Comparison of ENCODE assay signal across 20 cellular contexts in genomic region chr17:66299721-66300120, GRCh38. TPM values are rescaled to one million over a fixed set of nuclear protein-coding genes. Genes with fewer than 3 reads are reported as not detected.
DNase-seq lines count a peak whose midpoint lies in the region; ATAC-seq, FAIRE-seq and TF ChIP-seq lines count a peak whose summit lies in the region.
"Had no signal": no experiment of that assay in that cellular context is flagged by ENCODE, and none has a peak within 500 bp of the region (broad histone marks: within the 10 kb centered on the region; RNA-seq: fewer than 3 reads in every experiment).

No MANE protein-coding gene starts in this region.

- H4K20me1 ChIP-seq in IMR-90 (ENCODE audit: insufficient read depth, low read length) (peaks cover 2% of the 10 kb centered on the region; the same call in 1 of the 2 replicates), K562 (replicated peaks; ENCODE audit: control insufficient read depth, insufficient read depth, low read length) (no peaks in the 10 kb centered on the region), PC-9 (ENCODE audit: insufficient read depth) (no peaks in the 10 kb centered on the region)

- H3K23ac ChIP-seq in IMR-90 (ENCODE audit: low read depth, low read length): no peak overlapping the region

- no peak overlapping the region for H4K8ac ChIP-seq in IMR-90 (ENCODE audit: low read depth in 2 of 2, low read length in 2 of 2)

- H2BK5ac ChIP-seq in IMR-90 (ENCODE audit: low read depth, low read length, poor library complexity, severe bottlenecking): no peak overlapping the region

- no peak for TF ChIP-seq RAD21 in IMR-90 (IDR thresholded peaks at IDR 0.05; ENCODE audit: low read length)
- TF ChIP-seq RAD21 in K562 (CRISPR knock-in tag; conservative IDR thresholded peaks at IDR 0.05 in 1 of 2, IDR thresholded peaks at IDR 0.05 in 1 of 2): no peak

- H3K27me3 ChIP-seq in IMR-90 (ENCODE audit: control insufficient read depth, insufficient read depth, low read length) (no peaks in the 10 kb centered on the region), K562 (ENCODE audit: control insufficient read depth in 2 of 2, insufficient read depth in 2 of 2, low read length in 2 of 2) (no peaks in the 10 kb centered on the region), PC-9 (ENCODE audit: insufficient read depth, low read depth) (no peaks in the 10 kb centered on the region)

- no peak overlapping the region for H4K5ac ChIP-seq in IMR-90 (ENCODE audit: low read depth, low read length)

- CTCF ChIA-PET in IMR-90 (lab: Yijun Ruan, JAX): no interaction called here
- CTCF ChIA-PET in K562 (lab: Yijun Ruan, JAX; ENCODE audit: low intra/inter-chr PET ratio): no interaction called here
- CTCF ChIA-PET in PC-9 (lab: Charles Lee): no interaction called here

- H3F3A ChIP-seq in PC-9 (ENCODE audit: insufficient read depth, low read depth): peaks cover 22% of the 10 kb centered on the region; the same call in 1 of the 2 replicates

- TF ChIP-seq CTCF in IMR-90 (conservative IDR thresholded peaks at IDR 0.05; ENCODE audit: low read depth, low read length) (no peak), K562 (IDR thresholded peaks at IDR 0.05 in 2 of 3, conservative IDR thresholded peaks at IDR 0.05 in 1 of 3; ENCODE audit: insufficient read depth in 2 of 3, low read depth in 1 of 3, low read length in 3 of 3) (no peak), PC-9 (conservative IDR thresholded peaks at IDR 0.05) (no peak)

- intact Hi-C loops in IMR-90 (cut with micrococcal nuclease) (loop anchor here (5.0 kb wide), 2 partner anchors 42 to 133 kb away; no protein-coding TSS in a partner anchor), K562 (cut with micrococcal nuclease) (loop anchor here (5.0 to 10.0 kb wide), 4 partner anchors 105 to 268 kb away; no protein-coding TSS in a partner anchor), PC-9 (cut with micrococcal nuclease; ENCODE audit: unreplicated experiment) (loop anchor here (10.0 kb wide), 1 partner anchor 265 kb away; no protein-coding TSS in a partner anchor)

- H3K27ac ChIP-seq in IMR-90 (ENCODE audit: insufficient read depth, low read length): no peak overlapping the region
- H3K27ac ChIP-seq in K562 (ENCODE audit: extremely low read depth, low read depth, low read length): no peak overlapping the region
- no peak overlapping the region for H3K27ac ChIP-seq in PC-9
- H3K27ac ChIP-seq: BLaER1 treated with 17β-estradiol and CSF1 and Interleukin-3, amounts not matched to agents 10 nM and 100 nM; GM23248 had no signal

- POLR2A ChIA-PET in IMR-90 (lab: Charles Lee; ENCODE audit: unreplicated experiment) (no interaction called here), K562 (lab: Yijun Ruan, JAX) (no interaction called here), PC-9 (lab: Charles Lee; ENCODE audit: unreplicated experiment) (no interaction called here)

- no peak for ATAC-seq in IMR-90 (ENCODE audit: low read depth)
- ATAC-seq in K562: no peak
- no peak for ATAC-seq in HG03095 (IDR thresholded peaks at IDR 0.05; ENCODE audit: unreplicated experiment)
- ATAC-seq: GM12878 had no signal

- no peak overlapping the region for H2AK9ac ChIP-seq in IMR-90 (replicated peaks; ENCODE audit: low read depth, low read length, poor library complexity)

- no peak for FAIRE-seq in K562 (lab: Jason Lieb, UNC)
- FAIRE-seq: GM12878, GM19239 had no signal

- H3K9ac ChIP-seq in IMR-90 (ENCODE audit: low read depth, low read length): no peak overlapping the region
- no peak overlapping the region for H3K9ac ChIP-seq in K562 (ENCODE audit: insufficient read depth in 1 of 2, low read depth in 2 of 2, low read length in 2 of 2)
- H3K9ac ChIP-seq: BLaER1 treated with 17β-estradiol and CSF1 and Interleukin-3, amounts not matched to agents 10 nM and 100 nM; GM23248 had no signal

- H2BK15ac ChIP-seq in IMR-90 (ENCODE audit: low read depth, low read length): no peak overlapping the region

- H3K79me1 ChIP-seq in IMR-90 (ENCODE audit: low read depth in 1 of 2, low read length in 2 of 2): peaks cover 24 to 26% of the 10 kb centered on the region in 2 experiments

- H2AFZ ChIP-seq in IMR-90 (replicated peaks; ENCODE audit: low read length, poor library complexity) (no peak overlapping the region), K562 (ENCODE audit: low read depth, low read length) (no peak overlapping the region), PC-9 (no peak overlapping the region)
- H2AFZ ChIP-seq: GM23248 had no signal

- no peak for TF ChIP-seq POLR2A in IMR-90 (IDR thresholded peaks at IDR 0.05; ENCODE audit: low read depth, low read length)
- no peak for TF ChIP-seq POLR2A in K562 (conservative IDR thresholded peaks at IDR 0.05)

- H3K56ac ChIP-seq in IMR-90 (ENCODE audit: extremely low read depth, insufficient read depth, low read length): no peak overlapping the region

- DNase-seq in IMR-90 (no peak), K562 (ENCODE audit: extremely low read depth in 1 of 4, low spot score in 3 of 4) (no peak), fibroblast of gingiva (ENCODE audit: low read depth) (peak; percentile 44), islet precursor cell (peak; percentile 37), PC-9 (no peak), cerebellar cortex (ENCODE audit: low spot score) (no peak)
- no peak for DNase-seq in activated CD4-positive, alpha-beta T cell treated with anti-CD3 and anti-CD28 coated beads for 48 hours
- DNase-seq: CD8-positive, alpha-beta memory T cell; COR-L47; DMS 273 treated with DMSO at 0.1 percent for 48 hours; DMS53; DND-41; EL; GM23248; KBM-7 had no signal

- H2BK120ac ChIP-seq in IMR-90 (ENCODE audit: low read depth, low read length): no peak overlapping the region

- H3K9me1 ChIP-seq in IMR-90 (ENCODE audit: insufficient read depth, low read length): no peaks in the 10 kb centered on the region
- no peaks in the 10 kb centered on the region for H3K9me1 ChIP-seq in K562 (ENCODE audit: control insufficient read depth, insufficient read depth, low read length)

- BruUV-seq in IMR-90 (replicated peaks; lab: Mats Ljungman, UMichigan) (no TSS peak), K562 (replicated peaks; lab: Mats Ljungman, UMichigan) (no TSS peak), PC-9 (replicated peaks; lab: Mats Ljungman, UMichigan) (no TSS peak)

- H3K18ac ChIP-seq in IMR-90 (ENCODE audit: low read depth, low read length): no peak overlapping the region

- H2BK20ac ChIP-seq in IMR-90 (ENCODE audit: low read depth, low read length): no peak overlapping the region

- H3K4me1 ChIP-seq in IMR-90 (ENCODE audit: control insufficient read depth, insufficient read depth, low read length): peaks cover 3% of the 10 kb centered on the region
- peaks cover 21 to 43% of the 10 kb centered on the region in 2 experiments; a peak in 4 of 5 replicates for H3K4me1 ChIP-seq in K562 (replicated peaks in 1 of 2; ENCODE audit: control insufficient read depth in 2 of 2, insufficient read depth in 2 of 2, low read length in 2 of 2)
- H3K4me1 ChIP-seq in PC-9 (replicated peaks; ENCODE audit: insufficient read depth): peaks cover 21% of the 10 kb centered on the region

- no peak overlapping the region for H3K14ac ChIP-seq in IMR-90 (replicated peaks; ENCODE audit: low read depth, low read length)

- in situ Hi-C loops in IMR-90 (cut with MboI; ENCODE audit: low sequenced_read_pairs) (no loop called here), K562 (cut with MboI) (no loop called here)

- H3K36me3 ChIP-seq in IMR-90 (ENCODE audit: control insufficient read depth, insufficient read depth, low read length): no peaks in the 10 kb centered on the region
- no peaks in the 10 kb centered on the region for H3K36me3 ChIP-seq in K562 (ENCODE audit: control insufficient read depth, insufficient read depth, low read length)
- no peaks in the 10 kb centered on the region for H3K36me3 ChIP-seq in PC-9 (ENCODE audit: low read depth)
- H3K36me3 ChIP-seq: BLaER1 treated with 17β-estradiol and CSF1 and Interleukin-3, amounts not matched to agents 10 nM and 100 nM; HAP-1 had no signal

- no peak for TF ChIP-seq EP300 in K562 (IDR thresholded peaks at IDR 0.05; ENCODE audit: low read length)

- dilution Hi-C loops in IMR-90 (cut with HindIII; ENCODE audit: low sequenced_read_pairs, unreplicated experiment): no loop called here

- H3K4me2 ChIP-seq in IMR-90 (ENCODE audit: low read depth, low read length): no peak overlapping the region
- no peak overlapping the region for H3K4me2 ChIP-seq in K562 (ENCODE audit: insufficient read depth, low read length)
- H3K4me2 ChIP-seq in PC-9: no peak overlapping the region

- no peak overlapping the region for H4K91ac ChIP-seq in IMR-90 (ENCODE audit: insufficient read depth, low read depth, low read length)

- peaks cover 25% of the 10 kb centered on the region for H3K79me2 ChIP-seq in K562 (ENCODE audit: control insufficient read depth, insufficient read depth, low read length)
- H3K79me2 ChIP-seq in PC-9 (ENCODE audit: low read depth): peaks cover 33% of the 10 kb centered on the region

- no peak overlapping the region for H3K4ac ChIP-seq in IMR-90 (ENCODE audit: low read depth, low read length)

- H3K9me3 ChIP-seq in IMR-90 (ENCODE audit: control insufficient read depth, insufficient read depth, low read length): no peaks in the 10 kb centered on the region
- no peaks in the 10 kb centered on the region for H3K9me3 ChIP-seq in K562 (replicated peaks; ENCODE audit: control insufficient read depth, insufficient read depth, low read depth, low read length)
- H3K9me3 ChIP-seq in PC-9 (ENCODE audit: insufficient read depth, low read depth): no peaks in the 10 kb centered on the region
- H3K9me3 ChIP-seq: BLaER1 treated with 17β-estradiol and CSF1 and Interleukin-3, amounts not matched to agents 10 nM and 100 nM; HAP-1 had no signal

- WGBS in IMR-90 (ENCODE audit: extremely low coverage in 2 of 2, insufficient read length in 1 of 2), 2 experiments: 93% methylated on average over 2 of the region's 5 CpGs; no CpG with 5 or more reads in 1 of the 2 experiments
- 85% methylated on average over 5 of the region's 5 CpGs for WGBS in K562 (ENCODE audit: insufficient coverage, low coverage, missing lambda C conversion rate)

- H3K4me3 ChIP-seq in IMR-90 (ENCODE audit: insufficient read depth, low read depth, low read length) (no peak overlapping the region), K562 (no peak overlapping the region), PC-9 (no peak overlapping the region)
- H3K4me3 ChIP-seq: BLaER1 treated with 17β-estradiol and CSF1 and Interleukin-3, amounts not matched to agents 10 nM and 100 nM; GM12878; GM23248; HAP-1 had no signal

- 0 out of 2 replicates have a peak overlapping the region, but pooled peaks have one; percentile 52 for H2AK5ac ChIP-seq in IMR-90 (ENCODE audit: low read depth, low read length)

- no peaks in the 10 kb centered on the region; the same call in 1 of the 2 replicates for H3K9me2 ChIP-seq in PC-9 (ENCODE audit: insufficient read depth)

RNA-seq across cellular contexts. Expression of gene PRKCA, which starts 2.7 kb away (rescaled TPM):
- total RNA-seq in IMR-90 (2012; rRNA removed) (31.0 and 36.9 TPM in 2 replicates), K562 (2014; rRNA removed) (9.5 and 11.3 TPM in 2 replicates), K562 (2014; rRNA removed; fragmentation: Illumina TruSeq; extraction: Trizol) (17.8 and 20.1 TPM in 2 replicates), K562 (2015; rRNA removed; fragmentation: Illumina TruSeq; extraction: Trizol) (17.8 and 20.9 TPM in 2 replicates), K562 (2021) (30.4 and 33.0 TPM in 2 replicates), PC-9 (2021) (23.1 and 23.8 TPM in 2 replicates)
- polyA plus RNA-seq in IMR-90 (2012; rRNA removed) (42.7 and 46.0 TPM in 2 replicates), K562 (2011; rRNA removed) (24.1 and 25.9 TPM in 2 replicates), K562 (2014; fragmentation: Illumina TruSeq; extraction: Trizol) (18.1 and 19.5 TPM in 2 replicates), K562 (2014; fragmentation: Nextera tagmentation; extraction: Ambion mirVana) (1 to 10 TPM; 3.2 to 5.3 TPM), K562 (2014; rRNA removed) (11.6 and 12.5 TPM in 2 replicates)
- polyA plus RNA-seq in IMR-90 (2012; cell fraction: cytosol; rRNA removed): 23.3 and 24.4 TPM in 2 replicates
- polyA plus RNA-seq in IMR-90 (2012; cell fraction: nucleus; rRNA removed; ENCODE audit: low replicate concordance): 31.3 and 63.0 TPM in 2 replicates
- 104 and 117 TPM in 2 replicates for total RNA-seq in K562 (2011; cell fraction: chromatin; rRNA removed; ENCODE audit: low replicate concordance)
- total RNA-seq in K562 (2011; cell fraction: nucleolus; rRNA removed): 43.2 and 50.5 TPM in 2 replicates
- 62.3 and 84.4 TPM in 2 replicates for total RNA-seq in K562 (2011; cell fraction: nucleoplasm; rRNA removed)
- 12.7 and 19.8 TPM in 2 replicates for polyA plus RNA-seq in K562 (2011; cell fraction: cytosol; rRNA removed)
- 19.9 and 25.4 TPM in 2 replicates for polyA plus RNA-seq in K562 (2011; cell fraction: nucleus; rRNA removed)
- polyA plus RNA-seq in K562 (2012): 15.4 and 18.6 TPM in 2 replicates
- 41.9 and 45.2 TPM in 2 replicates for polyA minus RNA-seq in K562 (2011; rRNA and poly(A)+ RNA removed)
- 20.5 and 22.4 TPM in 2 replicates for polyA minus RNA-seq in K562 (2011; cell fraction: cytosol; rRNA and poly(A)+ RNA removed)
- 33.0 and 46.7 TPM in 2 replicates for polyA minus RNA-seq in K562 (2011; cell fraction: nucleus; rRNA and poly(A)+ RNA removed)

Comparison
In these comparisons a context has a peak if more than half of its experiments do, and no peak if none do; other contexts are left out.
1. DNase-seq: peak in fibroblast of gingiva (single experiment) and islet precursor cell (single experiment); none in IMR-90 (single experiment), K562 (0 of 4), activated CD4-positive, alpha-beta T cell treated with anti-CD3 and anti-CD28 coated beads for 48 hours (single experiment), PC-9 (0 of 2) and cerebellar cortex (single experiment).